21 cellular contexts compared by ENCODE assay signal in genomic region chr10:29057712-29058426, GRCh38.
A peak's percentile ranks its signal among the peaks of the same experiment; 100 is the strongest.
DNase-seq lines count a peak whose midpoint lies in the region; ATAC-seq and TF ChIP-seq lines count a peak whose summit lies in the region.
"Had no signal": no experiment of that assay in that cellular context is flagged by ENCODE, and none has a peak within 500 bp of the region (broad histone marks: within the 10 kb centered on the region; RNA-seq: fewer than 3 reads in every experiment).

No MANE protein-coding gene starts in this region.

- H3K4me1 ChIP-seq in HEK293 (ENCODE audit: control insufficient read depth, insufficient read depth, low read length) = no peaks in the 10 kb centered on the region
- H3K4me1 ChIP-seq: colonic mucosa had no signal

- TF ChIP-seq CTCF in HEK293 (tag by site-specific recombination; IDR thresholded peaks at IDR 0.05) = no peak
- TF ChIP-seq CTCF in choroid plexus epithelial cell (conservative IDR thresholded peaks at IDR 0.05; ENCODE audit: low read depth, low read length) = no peak
- no peak for TF ChIP-seq CTCF in WERI-Rb-1 (IDR thresholded peaks at IDR 0.05; ENCODE audit: low read depth, low read length)

- DNase-seq in A172 (ENCODE audit: low spot score) (peak; percentile 11), choroid plexus epithelial cell (ENCODE audit: low read depth) (peak; percentile 38), iris pigment epithelial cell (ENCODE audit: low read depth) (peak; percentile 57), pons (ENCODE audit: low spot score) (no peak), foreskin melanocyte (no peak), WERI-Rb-1 (no peak)
- DNase-seq: activated CD4-positive, alpha-beta T cell treated with anti-CD3 and anti-CD28 coated beads for 36 hours; activated CD8-positive, alpha-beta memory T cell treated with anti-CD3 and anti-CD28 coated beads, Interleukin-2, amount 10 ng/mL, durations not matched to agents 7 days and 5 days; activated gamma-delta T cell treated with Interleukin-2 at 50 U/mL for 16 hours; aorta; CD8-positive, alpha-beta memory T cell; colonic mucosa; erythroblast; HCEC 1CT; head of caudate nucleus; kidney; NCI-H146; stimulated activated CD4-positive, alpha-beta T cell treated with anti-CD3 and anti-CD28 coated beads, Interleukin-2, amount 100 ng/mL, for 48 hours; T-helper 9 cell had no signal

- H3K27me3 ChIP-seq in WERI-Rb-1 (ENCODE audit: insufficient read depth, low read depth, severe bottlenecking) = no peaks in the 10 kb centered on the region
- H3K27me3 ChIP-seq: colonic mucosa had no signal

- ATAC-seq in GM18873 (IDR thresholded peaks at IDR 0.05; ENCODE audit: low FRiP score, unreplicated experiment) = no peak
- ATAC-seq: activated CD4-positive, alpha-beta T cell treated with anti-CD3 and anti-CD28 coated beads for 36 hours; activated CD8-positive, alpha-beta memory T cell treated with anti-CD3 and anti-CD28 coated beads, Interleukin-2, amount 10 ng/mL, durations not matched to agents 7 days and 5 days had no signal

- POLR2A ChIA-PET in HEK293 (lab: Yijun Ruan, JAX) = no interaction called here

- CTCF ChIA-PET in HEK293 (lab: Yijun Ruan, JAX) = interaction anchor here (0.7 to 1.7 kb wide), 2 partner anchors 84 to 247 kb away, joined by 3 to 4 read pairs; no protein-coding TSS in a partner anchor

- H3K36me3 ChIP-seq in HEK293 (ENCODE audit: control insufficient read depth in 2 of 2, insufficient read depth in 1 of 2, low read length in 2 of 2) (no peaks in the 10 kb centered on the region), WERI-Rb-1 (no peaks in the 10 kb centered on the region)
- H3K36me3 ChIP-seq: colonic mucosa had no signal

- H3K4me3 ChIP-seq in HEK293 (ENCODE audit: low read depth, low read length) (no peak overlapping the region), choroid plexus epithelial cell (ENCODE audit: low read depth, low read length) (no peak overlapping the region), WERI-Rb-1 (ENCODE audit: low read depth, low read length) (no peak overlapping the region)
- H3K4me3 ChIP-seq: colonic mucosa had no signal

- no peak overlapping the region for H3K27ac ChIP-seq in HEK293 (ENCODE audit: extremely low read depth, low read depth, low read length)
- no peak overlapping the region for H3K27ac ChIP-seq in WERI-Rb-1
- H3K27ac ChIP-seq: colonic mucosa had no signal

- H3K9me3 ChIP-seq in HEK293 (ENCODE audit: control insufficient read depth, insufficient read depth, low read depth, low read length) (no peaks in the 10 kb centered on the region), WERI-Rb-1 (ENCODE audit: severe bottlenecking) (no peaks in the 10 kb centered on the region)
- H3K9me3 ChIP-seq: colonic mucosa had no signal

TF ChIP-seq in HEK293, 187 proteins besides CTCF, POLR2A, EP300 and RAD21:
- TF ChIP-seq, protein P1, sequence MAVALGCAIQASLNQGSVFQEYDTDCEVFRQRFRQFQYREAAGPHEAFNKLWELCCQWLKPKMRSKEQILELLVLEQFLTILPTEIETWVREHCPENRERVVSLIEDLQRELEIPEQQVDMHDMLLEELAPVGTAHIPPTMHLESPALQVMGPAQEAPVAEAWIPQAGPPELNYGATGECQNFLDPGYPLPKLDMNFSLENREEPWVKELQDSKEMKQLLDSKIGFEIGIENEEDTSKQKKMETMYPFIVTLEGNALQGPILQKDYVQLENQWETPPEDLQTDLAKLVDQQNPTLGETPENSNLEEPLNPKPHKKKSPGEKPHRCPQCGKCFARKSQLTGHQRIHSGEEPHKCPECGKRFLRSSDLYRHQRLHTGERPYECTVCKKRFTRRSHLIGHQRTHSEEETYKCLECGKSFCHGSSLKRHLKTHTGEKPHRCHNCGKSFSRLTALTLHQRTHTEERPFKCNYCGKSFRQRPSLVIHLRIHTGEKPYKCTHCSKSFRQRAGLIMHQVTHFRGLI (tag by site-specific recombination; IDR thresholded peaks at IDR 0.05) = peak; percentile 88
- TF ChIP-seq ZNF174 (tag by site-specific recombination; IDR thresholded peaks at IDR 0.05) = no peak

Comparison
In these comparisons a context has a peak if more than half of its experiments do, and no peak if none do; other contexts are left out.
1. DNase-seq: peak in A172 (single experiment), choroid plexus epithelial cell (single experiment) and iris pigment epithelial cell (single experiment); none in pons (single experiment), foreskin melanocyte (single experiment) and WERI-Rb-1 (single experiment).